20 cellular contexts compared by ENCODE assay signal in the genomic region with DNA sequence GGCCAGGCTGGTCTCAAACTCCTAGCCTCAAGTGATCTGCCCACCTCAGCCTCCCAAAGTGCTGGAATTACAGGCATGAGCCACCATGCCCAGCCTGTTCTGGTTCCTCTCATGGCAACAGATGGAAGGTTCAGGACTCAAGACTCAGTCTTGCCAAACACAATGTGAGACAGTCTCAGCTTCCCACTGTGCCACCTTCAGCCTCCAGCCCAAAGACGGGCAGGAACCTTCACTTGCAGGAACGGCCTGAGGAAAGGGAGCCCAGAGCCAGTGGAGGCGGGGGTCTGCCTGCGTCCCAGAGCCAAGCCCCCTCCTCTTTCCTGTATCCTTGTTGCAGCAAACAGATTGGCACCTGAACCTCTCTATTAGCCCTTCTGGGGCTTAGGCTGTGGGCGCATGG. TPM values are rescaled to one million over a fixed set of nuclear protein-coding genes. Genes with fewer than 3 reads are reported as not detected.
DNase-seq lines count a peak whose midpoint lies in the region; ATAC-seq and TF ChIP-seq lines count a peak whose summit lies in the region.
"Had no signal": no experiment of that assay in that cellular context is flagged by ENCODE, and none has a peak within 500 bp of the region (broad histone marks: within the 10 kb centered on the region; RNA-seq: fewer than 3 reads in every experiment).

No MANE protein-coding gene starts in this region.

- intact Hi-C loops in upper lobe of right lung (cut with DNase I): no loop called here

- no peaks in the 10 kb centered on the region for H3F3A ChIP-seq in MM.1S (ENCODE audit: insufficient read depth, low read length)

- H3K9ac ChIP-seq in MM.1S (ENCODE audit: low read length): no peak overlapping the region
- H3K9ac ChIP-seq: GM23248 had no signal

- H3K9me3 ChIP-seq in upper lobe of right lung (no peaks in the 10 kb centered on the region), MM.1S (replicated peaks; ENCODE audit: insufficient read depth, low read length) (no peaks in the 10 kb centered on the region)

- no peaks in the 10 kb centered on the region for H3K9me2 ChIP-seq in MM.1S (replicated peaks; ENCODE audit: insufficient read depth, low read length)

- no peak overlapping the region for H3K4me2 ChIP-seq in MM.1S (ENCODE audit: low read depth, low read length)

- peak; percentile 3 for DNase-seq in activated effector memory CD4-positive, alpha-beta T cell treated with anti-CD3 and anti-CD28 coated beads, Interleukin-2, amount 50 U/mL, for 16 hours
- no peak for DNase-seq in activated effector memory CD4-positive, alpha-beta T cell treated with Interleukin-2 at 50 U/mL for 16 hours
- DNase-seq in mesenteric fat pad (ENCODE audit: low spot score) (peak; percentile 69), upper lobe of right lung (peak; percentile 21), NCI-H524 (lab: John Stamatoyannopoulos, UW) (no peak), MM.1S (no peak)
- DNase-seq: C1 segment of cervical spinal cord; Calu3; CD4-positive, alpha-beta memory T cell; COR-L47; DMS53; DMS79 treated with DMSO at 0.1 percent for 48 hours; GF-D8; GM23248; H9; HFFc6 had no signal

- H3K36me3 ChIP-seq in upper lobe of right lung (no peaks in the 10 kb centered on the region), MM.1S (replicated peaks; ENCODE audit: insufficient read depth, low read length) (no peaks in the 10 kb centered on the region)

- no peak for ATAC-seq in upper lobe of right lung
- ATAC-seq: HCT116 had no signal

- H3K27ac ChIP-seq in upper lobe of right lung (no peak overlapping the region), MM.1S (ENCODE audit: low read length) (no peak overlapping the region)
- H3K27ac ChIP-seq: 22Rv1, GM23248 had no signal

- no peak overlapping the region for H2AFZ ChIP-seq in MM.1S (ENCODE audit: low read length)
- H2AFZ ChIP-seq: GM23248 had no signal

- H3K4me3 ChIP-seq in upper lobe of right lung: no peak overlapping the region
- no peak overlapping the region for H3K4me3 ChIP-seq in MM.1S (ENCODE audit: low read length)
- H3K4me3 ChIP-seq: GM23248 had no signal

- no peaks in the 10 kb centered on the region for H3K79me2 ChIP-seq in MM.1S (ENCODE audit: low read length)

- H3K4me1 ChIP-seq in upper lobe of right lung: peaks cover 10% of the 10 kb centered on the region
- H3K4me1 ChIP-seq in MM.1S (ENCODE audit: low read length): no peaks in the 10 kb centered on the region

- TF ChIP-seq CTCF in upper lobe of right lung (IDR thresholded peaks at IDR 0.05): no peak
- TF ChIP-seq CTCF in MM.1S (IDR thresholded peaks at IDR 0.05; ENCODE audit: low read length): no peak

- peaks cover 31% of the 10 kb centered on the region for H3K27me3 ChIP-seq in upper lobe of right lung
- peaks cover 31% of the 10 kb centered on the region for H3K27me3 ChIP-seq in MM.1S (replicated peaks; ENCODE audit: insufficient read depth, low read length)

- H4K20me1 ChIP-seq in MM.1S (ENCODE audit: insufficient read depth, low read length): no peaks in the 10 kb centered on the region

RNA-seq across cellular contexts. Expression of gene CHST8, which starts 2.9 kb away (rescaled TPM):
- total RNA-seq in mesenteric fat pad (1.4 TPM), upper lobe of right lung (0.64 TPM)
- total RNA-seq: B cell; Calu3; CD4-positive, alpha-beta memory T cell; G401; HFFc6 had no signal

Comparison
In these comparisons a context has a peak if more than half of its experiments do, and no peak if none do; other contexts are left out.
1. DNase-seq: peak in activated effector memory CD4-positive, alpha-beta T cell treated with anti-CD3 and anti-CD28 coated beads, Interleukin-2, amount 50 U/mL, for 16 hours (single experiment), mesenteric fat pad (single experiment) and upper lobe of right lung (single experiment); none in activated effector memory CD4-positive, alpha-beta T cell treated with Interleukin-2 at 50 U/mL for 16 hours (single experiment), NCI-H524 (0 of 2) and MM.1S (single experiment).